In the genomic region with DNA sequence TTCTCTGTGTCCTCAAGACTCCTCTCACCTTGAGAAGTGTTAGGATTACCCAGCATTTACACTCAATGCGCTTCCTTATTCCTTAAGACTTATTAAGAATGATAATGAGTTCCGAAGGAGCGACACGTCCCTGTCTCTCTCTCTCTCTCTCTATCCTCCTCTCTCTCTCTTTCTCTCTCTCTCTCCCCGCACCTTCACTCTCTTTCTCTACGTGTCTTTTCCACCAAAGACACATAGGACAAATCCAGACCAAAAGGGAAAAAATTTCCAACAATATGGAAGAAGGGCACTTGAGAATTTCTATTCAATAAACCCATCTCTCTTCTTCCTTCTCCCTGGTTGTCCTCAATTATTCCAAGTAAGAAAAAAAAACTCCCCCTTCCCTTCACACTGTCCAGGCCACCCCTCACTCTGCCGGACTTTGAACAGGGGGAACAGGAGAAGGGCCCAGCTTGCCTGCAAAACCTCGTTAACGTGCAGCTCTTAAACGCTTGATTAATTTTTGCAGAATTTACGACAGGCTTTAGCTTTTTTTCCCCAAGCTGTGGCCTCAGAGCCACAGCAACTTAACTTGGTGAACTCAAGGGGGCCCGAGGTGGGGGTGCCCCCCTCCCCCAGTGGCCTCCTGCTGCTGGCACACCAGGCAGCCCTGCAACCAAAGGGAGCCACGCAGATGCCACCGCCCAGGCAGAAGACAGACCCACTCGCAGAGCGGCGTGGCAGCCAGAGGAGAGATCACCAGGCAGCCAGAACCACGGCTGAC, we compare ENCODE assay signal across 16 cellular contexts. TPM values are rescaled to one million over a fixed set of nuclear protein-coding genes. Genes with fewer than 3 reads are reported as not detected.
A peak's percentile ranks its signal among the peaks of the same experiment; 100 is the strongest.
DNase-seq lines count a peak whose midpoint lies in the region; ATAC-seq and TF ChIP-seq lines count a peak whose summit lies in the region.
"Had no signal": no experiment of that assay in that cellular context is flagged by ENCODE, and none has a peak within 500 bp of the region (broad histone marks: within the 10 kb centered on the region; RNA-seq: fewer than 3 reads in every experiment).

No MANE protein-coding gene starts in this region.

- H4K20me1 ChIP-seq in osteoblast (ENCODE audit: insufficient read depth, low read length), result no peaks in the 10 kb centered on the region

- H3K27ac ChIP-seq in right atrium auricular region (peak overlapping the region; percentile 65), osteoblast (ENCODE audit: low read depth, low read length) (no peak overlapping the region), upper lobe of left lung (no peak overlapping the region)
- H3K27ac ChIP-seq: hepatocyte, lower lobe of right lung had no signal

- H3K27ac Mint-ChIP-seq in WTC11, result no peak overlapping the region
- H3K27ac Mint-ChIP-seq: activated naive CD4-positive, alpha-beta T cell treated with anti-CD3 and anti-CD28 coated beads, Interleukin-2, amount 10 ng/mL, durations not matched to agents 7 days and 5 days; CD4-positive, alpha-beta memory T cell; dendritic cell treated with granulocyte-macrophage colony-stimulating factor and Interleukin-4, amounts not matched to agents 40 ng/mL and 50 ng/mL, for 4 days; H9; immature natural killer cell had no signal

- no peak for TF ChIP-seq EP300 in upper lobe of left lung (IDR thresholded peaks at IDR 0.05)

- H3K9me3 Mint-ChIP-seq in WTC11, result no peaks in the 10 kb centered on the region
- H3K9me3 Mint-ChIP-seq: activated naive CD4-positive, alpha-beta T cell treated with anti-CD3 and anti-CD28 coated beads, Interleukin-2, amount 10 ng/mL, durations not matched to agents 7 days and 5 days; CD4-positive, alpha-beta memory T cell; dendritic cell treated with granulocyte-macrophage colony-stimulating factor and Interleukin-4, amounts not matched to agents 40 ng/mL and 50 ng/mL, for 4 days; H9 had no signal

- no peak overlapping the region for H3K4me3 ChIP-seq in right atrium auricular region
- no peak overlapping the region for H3K4me3 ChIP-seq in osteoblast (ENCODE audit: insufficient read depth, low read length)
- no peak overlapping the region for H3K4me3 ChIP-seq in upper lobe of left lung
- H3K4me3 ChIP-seq: hepatocyte, lower lobe of right lung had no signal

- CTCF ChIA-PET in WTC11 (lab: Charles Lee), result interaction anchor here (1.0 to 2.9 kb wide), 2 partner anchors 78 to 259 kb away, joined by 3 to 7 read pairs; no protein-coding TSS in a partner anchor

- H3K9me3 ChIP-seq in right atrium auricular region (no peaks in the 10 kb centered on the region), osteoblast (ENCODE audit: low read depth, low read length) (no peaks in the 10 kb centered on the region), upper lobe of left lung (no peaks in the 10 kb centered on the region)
- H3K9me3 ChIP-seq: lower lobe of right lung had no signal

- DNase-seq in right atrium auricular region (ENCODE audit: low spot score) (no peak), Right ventricle myocardium inferior (ENCODE audit: missing footprints) (no peak), WTC11 (ENCODE audit: low spot score) (no peak), osteoblast (ENCODE audit: insufficient read length, low spot score, missing footprints) (peak; percentile 62), upper lobe of left lung (no peak), NCI-H1048 (lab: John Stamatoyannopoulos, UW) (no peak), globus pallidus (ENCODE audit: low spot score) (no peak)
- DNase-seq: activated naive CD4-positive, alpha-beta T cell treated with anti-CD3 and anti-CD28 coated beads, Interleukin-2, amount 10 ng/mL, durations not matched to agents 7 days and 5 days; CD4-positive, alpha-beta memory T cell; immature natural killer cell; IMR-90; lower lobe of right lung; NCI-H146 had no signal

- no peaks in the 10 kb centered on the region for H3K36me3 Mint-ChIP-seq in WTC11
- H3K36me3 Mint-ChIP-seq: activated naive CD4-positive, alpha-beta T cell treated with anti-CD3 and anti-CD28 coated beads, Interleukin-2, amount 10 ng/mL, durations not matched to agents 7 days and 5 days; CD4-positive, alpha-beta memory T cell; immature natural killer cell had no signal

- H3K4me2 ChIP-seq in osteoblast (ENCODE audit: insufficient read depth, low read length), result no peak overlapping the region
- H3K4me2 ChIP-seq: hepatocyte had no signal

- no peak overlapping the region for H2AFZ ChIP-seq in osteoblast (ENCODE audit: low read length)
- H2AFZ ChIP-seq: hepatocyte had no signal

- intact Hi-C loops in Right ventricle myocardium inferior (cut with DNase I), result loop anchor here (2.0 to 5.0 kb wide), 3 partner anchors 42 to 282 kb away; no protein-coding TSS in a partner anchor

- peaks cover 0 to 77% of the 10 kb centered on the region in 2 donors for H3K4me1 ChIP-seq in right atrium auricular region
- no peaks in the 10 kb centered on the region for H3K4me1 ChIP-seq in osteoblast (ENCODE audit: insufficient read depth, low read length)
- peaks cover 20 to 39% (median 34%) of the 10 kb centered on the region in 4 donors for H3K4me1 ChIP-seq in upper lobe of left lung

- no peak for TF ChIP-seq POLR2A in upper lobe of left lung (IDR thresholded peaks at IDR 0.05)

- ATAC-seq in Right ventricle myocardium inferior (no peak), WTC11 (no peak), upper lobe of left lung (ENCODE audit: low FRiP score in 2 of 2) (no peak)

- peaks cover 14% of the 10 kb centered on the region for H3K4me1 Mint-ChIP-seq in WTC11

- no peak overlapping the region for H3K4me3 Mint-ChIP-seq in WTC11
- H3K4me3 Mint-ChIP-seq: activated naive CD4-positive, alpha-beta T cell treated with anti-CD3 and anti-CD28 coated beads, Interleukin-2, amount 10 ng/mL, durations not matched to agents 7 days and 5 days; CD4-positive, alpha-beta memory T cell; dendritic cell treated with granulocyte-macrophage colony-stimulating factor and Interleukin-4, amounts not matched to agents 40 ng/mL and 50 ng/mL, for 4 days; H9; immature natural killer cell had no signal

- H3K27me3 ChIP-seq in right atrium auricular region (no peaks in the 10 kb centered on the region), osteoblast (ENCODE audit: insufficient read depth, low read length) (peaks cover 93% of the 10 kb centered on the region), upper lobe of left lung (peaks cover 0 to 6% (median 0%) of the 10 kb centered on the region in 4 donors)

- peaks cover 23% of the 10 kb centered on the region for H3K27me3 Mint-ChIP-seq in WTC11 (ENCODE audit: low read depth)

- H3K36me3 ChIP-seq in right atrium auricular region, result no peaks in the 10 kb centered on the region
- H3K36me3 ChIP-seq in osteoblast (ENCODE audit: insufficient read depth, low read length), result no peaks in the 10 kb centered on the region
- no peaks in the 10 kb centered on the region for H3K36me3 ChIP-seq in upper lobe of left lung
- H3K36me3 ChIP-seq: lower lobe of right lung had no signal

- TF ChIP-seq CTCF in right atrium auricular region (IDR thresholded peaks at IDR 0.05) (no peak), WTC11 (IDR thresholded peaks at IDR 0.05) (no peak), osteoblast (IDR thresholded peaks at IDR 0.05; ENCODE audit: extremely low read depth, low read depth, low read length) (no peak), upper lobe of left lung (IDR thresholded peaks at IDR 0.05) (no peak)

- POLR2A ChIA-PET in WTC11 (lab: Charles Lee), result no interaction called here

- 87 to 93% methylated on average over 17 to 18 of the region's 18 CpGs for WGBS in upper lobe of left lung, 2 donors

- no peaks in the 10 kb centered on the region for H3K79me2 ChIP-seq in osteoblast (ENCODE audit: insufficient read depth, low read length)

TF ChIP-seq in WTC11, 78 proteins besides CTCF, POLR2A, EP300 and RAD21:
- TF ChIP-seq ZNF423 (CRISPR knock-in tag; IDR thresholded peaks at IDR 0.05) (0 out of 2 replicates have a peak, but pooled peaks have one; percentile 33), ZNF232 (CRISPR knock-in tag; IDR thresholded peaks at IDR 0.05) (no peak)
TF ChIP-seq in WTC11: peak in this region for 1.

RNA-seq across cellular contexts. Expression of a gene that starts 6.9 kb away (rescaled TPM):
- total RNA-seq in right atrium auricular region, result 10 to 100 TPM; 44.3 to 50.3 TPM
- 58.2 TPM for total RNA-seq in Right ventricle myocardium inferior
- 6.9 to 11.7 TPM (median 8.7 TPM) in 3 replicates for total RNA-seq in WTC11 (2021)
- 0.36 and 0.59 TPM in 2 replicates for total RNA-seq in osteoblast
- total RNA-seq in upper lobe of left lung, result 100 to 1,000 TPM in 2 of 6 donors, 10 to 100 TPM in 4; 39.7 to 112 (median 60.8) TPM

Comparison
In these comparisons a context has a peak if more than half of its experiments do, and no peak if none do; other contexts are left out.
1. H3K27ac ChIP-seq: peak in right atrium auricular region (2 of 2); none in osteoblast (single experiment) and upper lobe of left lung (0 of 4).